Comparison of ENCODE assay signal across 25 cellular contexts in the genomic region with DNA sequence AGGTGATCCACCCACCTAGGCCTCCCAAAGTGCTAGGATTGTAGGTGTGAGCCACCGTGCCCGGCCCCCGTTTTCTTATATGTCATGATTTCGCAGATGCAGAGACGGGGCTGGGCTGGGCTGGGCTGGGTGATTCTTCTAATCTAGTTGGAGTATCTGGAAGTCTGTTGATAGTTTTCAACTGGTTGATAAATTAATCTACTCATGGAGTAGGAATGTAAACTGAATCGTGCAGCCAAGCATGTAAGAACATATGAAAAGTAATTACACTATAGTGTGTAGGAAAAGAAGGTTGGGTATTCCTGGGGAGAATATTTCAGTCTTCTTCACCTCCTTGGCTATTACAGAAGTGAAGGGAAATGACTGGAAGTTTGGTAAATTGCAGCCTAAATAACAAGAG.
DNase-seq lines count a peak whose midpoint lies in the region; FAIRE-seq and TF ChIP-seq lines count a peak whose summit lies in the region.
"Had no signal": no experiment of that assay in that cellular context is flagged by ENCODE, and none has a peak within 500 bp of the region (broad histone marks: within the 10 kb centered on the region; RNA-seq: fewer than 3 reads in every experiment).

No MANE protein-coding gene starts in this region.

- H3K56ac ChIP-seq in H1 (replicated peaks; ENCODE audit: insufficient read length, low read depth, low read length) = no peak overlapping the region

- H3K4me3 Mint-ChIP-seq in endothelial cell (ENCODE audit: unreplicated experiment) = no peak overlapping the region
- H3K4me3 Mint-ChIP-seq: activated T-cell treated with anti-CD3 and anti-CD28 coated beads, Interleukin-2, amount 50 U/mL, for 24 hours; B cell; H9; naive thymus-derived CD8-positive, alpha-beta T cell; T-cell had no signal

- no peaks in the 10 kb centered on the region for H3K36me3 ChIP-seq in H1 (ENCODE audit: control insufficient read depth in 2 of 4, insufficient read depth in 4 of 4, low read length in 3 of 4)

- no peaks in the 10 kb centered on the region for H3K36me3 Mint-ChIP-seq in endothelial cell (ENCODE audit: low read depth, unreplicated experiment)
- H3K36me3 Mint-ChIP-seq: naive thymus-derived CD8-positive, alpha-beta T cell; T-cell had no signal

- no peak overlapping the region for H3K27ac Mint-ChIP-seq in endothelial cell (ENCODE audit: unreplicated experiment)
- H3K27ac Mint-ChIP-seq: activated T-cell treated with anti-CD3 and anti-CD28 coated beads, Interleukin-2, amount 50 U/mL, for 24 hours; B cell; H9; naive thymus-derived CD8-positive, alpha-beta T cell; T-cell had no signal

- no peak overlapping the region for H2BK120ac ChIP-seq in H1 (replicated peaks; ENCODE audit: low read depth, low read length)

- no peak overlapping the region for H3K4me3 ChIP-seq in H1 (ENCODE audit: extremely low read depth in 1 of 4, insufficient read depth in 2 of 4, low read depth in 3 of 4, low read length in 4 of 4)
- H3K4me3 ChIP-seq: dorsolateral prefrontal cortex, testis had no signal

- no peak overlapping the region for H3K4me2 ChIP-seq in H1 (ENCODE audit: insufficient read depth in 1 of 2, low read depth in 2 of 2, low read length in 2 of 2)

- no peak overlapping the region for H4K5ac ChIP-seq in H1 (ENCODE audit: insufficient read length, low read depth, low read length)

- H3K27ac ChIP-seq in H1 (ENCODE audit: low read depth, low read length) = no peak overlapping the region
- H3K27ac ChIP-seq: dorsolateral prefrontal cortex, testis had no signal

- H2BK5ac ChIP-seq in H1 (ENCODE audit: low read depth, low read length) = no peak overlapping the region

- H2BK20ac ChIP-seq in H1 (ENCODE audit: low read length) = no peak overlapping the region

- H2AFZ ChIP-seq in H1 (ENCODE audit: low read length) = 0 out of 2 replicates have a peak overlapping the region, but pooled peaks have one; percentile 9

- H3K9me3 ChIP-seq in H1 (ENCODE audit: insufficient read depth in 2 of 2, low read depth in 1 of 2, low read length in 1 of 2) = no peaks in the 10 kb centered on the region
- H3K9me3 ChIP-seq: testis had no signal

- no peaks in the 10 kb centered on the region for H3K79me2 ChIP-seq in H1 (ENCODE audit: control insufficient read depth in 1 of 2, insufficient read depth in 2 of 2, low read length in 2 of 2)

- TF ChIP-seq EP300 in H1 (IDR thresholded peaks at IDR 0.05; ENCODE audit: borderline replicate concordance in 1 of 2, low read depth in 2 of 2, low read length in 2 of 2) = no peak

- no peak overlapping the region for H3K4ac ChIP-seq in H1 (replicated peaks; ENCODE audit: insufficient read length, low read depth, low read length)

- POLR2A ChIA-PET in H1 (lab: Charles Lee; ENCODE audit: partially characterized antibody) = no interaction called here

- H2BK15ac ChIP-seq in H1 (ENCODE audit: low read length) = no peak overlapping the region

- H2AK5ac ChIP-seq in H1 (ENCODE audit: low read depth, low read length) = no peak overlapping the region

- H2BK12ac ChIP-seq in H1 (ENCODE audit: low read depth, low read length) = no peak overlapping the region

- peaks cover 0 to 3% (median 0%) of the 10 kb centered on the region in 4 experiments; a peak in 2 of 7 replicates for H3K4me1 ChIP-seq in H1 (replicated peaks in 1 of 4; ENCODE audit: control insufficient read depth in 3 of 4, insufficient read depth in 4 of 4, low read length in 3 of 4)

- H3K79me1 ChIP-seq in H1 (ENCODE audit: low read depth, low read length) = no peaks in the 10 kb centered on the region

- H4K20me1 ChIP-seq in H1 (replicated peaks in 1 of 2; ENCODE audit: control insufficient read depth in 1 of 2, insufficient read depth in 2 of 2, low read length in 2 of 2) = no peaks in the 10 kb centered on the region

- peaks cover 4% of the 10 kb centered on the region for H3K4me1 Mint-ChIP-seq in endothelial cell (ENCODE audit: unreplicated experiment)
- H3K4me1 Mint-ChIP-seq: B cell; naive thymus-derived CD8-positive, alpha-beta T cell; T-cell had no signal

- CTCF ChIA-PET in H1 (lab: Charles Lee; ENCODE audit: partially characterized antibody) = interaction anchor here (1.4 kb wide), 1 partner anchor 12 kb away, joined by 5 read pairs; no protein-coding TSS in a partner anchor

- no peak for FAIRE-seq in H1 (lab: Jason Lieb, UNC)

- no peaks in the 10 kb centered on the region for H3K27me3 ChIP-seq in H1 (replicated peaks in 1 of 4; ENCODE audit: control insufficient read depth in 3 of 4, extremely low read depth in 1 of 4, insufficient read depth in 3 of 4, low read length in 3 of 4)
- H3K27me3 ChIP-seq: dorsolateral prefrontal cortex, testis had no signal

- no peaks in the 10 kb centered on the region for H3K27me3 Mint-ChIP-seq in endothelial cell (ENCODE audit: unreplicated experiment)

- no peaks in the 10 kb centered on the region for H3K23me2 ChIP-seq in H1 (ENCODE audit: low read depth, low read length)

- TF ChIP-seq CTCF in H1 (IDR thresholded peaks at IDR 0.05; ENCODE audit: control extremely low read depth in 1 of 3, insufficient read depth in 1 of 3, low read depth in 1 of 3, low read length in 3 of 3) = no peak
- no peak for TF ChIP-seq CTCF in endothelial cell (IDR thresholded peaks at IDR 0.05; ENCODE audit: unreplicated experiment)

- no peak overlapping the region for H4K8ac ChIP-seq in H1 (ENCODE audit: extremely low read depth, insufficient read depth, low read length)

- WGBS in H1 (ENCODE audit: extremely low coverage in 1 of 2, insufficient coverage in 1 of 2, insufficient read length in 1 of 2, insufficient replicate concordance in 2 of 2, low coverage in 1 of 2, low lambda C conversion rate in 2 of 2, missing lambda C conversion rate in 1 of 2), 2 experiments = 74% methylated on average over 6 of the region's 6 CpGs; no CpG with 5 or more reads in 1 of the 2 experiments

- H3K9ac ChIP-seq in H1 (replicated peaks in 1 of 4; ENCODE audit: extremely low read depth in 1 of 4, low read depth in 3 of 4, low read length in 3 of 4) = no peak overlapping the region

- H3K9me3 Mint-ChIP-seq in endothelial cell (ENCODE audit: unreplicated experiment) = no peaks in the 10 kb centered on the region
- H3K9me3 Mint-ChIP-seq: activated T-cell treated with anti-CD3 and anti-CD28 coated beads, Interleukin-2, amount 50 U/mL, for 24 hours; H9; naive thymus-derived CD8-positive, alpha-beta T cell; T-cell had no signal

- TF ChIP-seq RAD21 in H1 (IDR thresholded peaks at IDR 0.05 in 1 of 2, conservative IDR thresholded peaks at IDR 0.05 in 1 of 2; ENCODE audit: low read depth in 2 of 2, low read length in 2 of 2) = no peak

- H3K18ac ChIP-seq in H1 (ENCODE audit: extremely low read depth, low read length) = no peak overlapping the region

- H3K14ac ChIP-seq in H1 (ENCODE audit: insufficient read length) = no peak overlapping the region

- in situ Hi-C loops in KBM-7 (cut with MboI; ENCODE audit: low pct_unique_long_range_greater_than_20kb, low sequenced_read_pairs) = no loop called here

- peak; percentile 27 for DNase-seq in Daoy (ENCODE audit: low read depth)
- DNase-seq in HK-2 (ENCODE audit: unreplicated experiment) = peak; percentile 27
- no peak for DNase-seq in H1 (ENCODE audit: low read depth in 1 of 2, low spot score in 2 of 2)
- peak; percentile 43 for DNase-seq in hepatic stellate cell (ENCODE audit: low spot score)
- DNase-seq in C1 segment of cervical spinal cord (lab: John Stamatoyannopoulos, UW) = no peak
- no peak for DNase-seq in activated effector memory CD4-positive, alpha-beta T cell treated with Interleukin-2 at 50 U/mL for 16 hours
- no peak for DNase-seq in KBM-7
- DNase-seq in endothelial cell (ENCODE audit: low spot score) = no peak
- DNase-seq: activated CD8-positive, alpha-beta memory T cell treated with anti-CD3 and anti-CD28 coated beads for 24 hours; activated naive CD4-positive, alpha-beta T cell; activated T-cell treated with anti-CD3 and anti-CD28 coated beads, Interleukin-2, amount 50 U/mL, for 24 hours; amygdala; central memory CD4-positive, alpha-beta T cell; DND-41; dorsolateral prefrontal cortex; H9; left colon; naive thymus-derived CD8-positive, alpha-beta T cell; NCI-H1694 treated with DMSO at 0.1 percent for 48 hours; SIG-M5; stimulated activated CD4-positive, alpha-beta T cell treated with anti-CD3 and anti-CD28 coated beads, Interleukin-2, amount 100 ng/mL, for 48 hours; stimulated activated naive CD4-positive, alpha-beta T cell; T-cell; testis had no signal

- no peak overlapping the region for H4K91ac ChIP-seq in H1 (replicated peaks; ENCODE audit: insufficient read length, low read length)

- TF ChIP-seq POLR2A in H1 (IDR thresholded peaks at IDR 0.05; ENCODE audit: control extremely low read depth in 1 of 2, low read depth in 2 of 2, low read length in 2 of 2) = no peak

- H3K23ac ChIP-seq in H1 (ENCODE audit: insufficient read length) = no peak overlapping the region

TF ChIP-seq in H1, 55 proteins besides CTCF, POLR2A, EP300 and RAD21 (continues in another document):
- TF ChIP-seq EZH2 (IDR thresholded peaks at IDR 0.05; ENCODE audit: low read depth, low read length, severe bottlenecking) (no peak), SIN3A (conservative IDR thresholded peaks at IDR 0.05 in 1 of 2, IDR thresholded peaks at IDR 0.05 in 1 of 2; ENCODE audit: low read depth in 1 of 2, low read length in 2 of 2) (no peak), SP2 (IDR thresholded peaks at IDR 0.05; ENCODE audit: low read length) (no peak), TCF12 (IDR thresholded peaks at IDR 0.05; ENCODE audit: low read depth, low read length) (no peak), SP1 (IDR thresholded peaks at IDR 0.05; ENCODE audit: low read depth, low read length) (no peak), RXRA (IDR thresholded peaks at IDR 0.05; ENCODE audit: insufficient read depth, low read depth, low read length) (no peak), CREB1 (IDR thresholded peaks at IDR 0.05) (no peak), TEAD4 (IDR thresholded peaks at IDR 0.05; ENCODE audit: low read depth, low read length) (no peak), NRF1 (IDR thresholded peaks at IDR 0.05; ENCODE audit: low read depth, low read length) (no peak), E2F6 (IDR thresholded peaks at IDR 0.05) (no peak), FOSL1 (IDR thresholded peaks at IDR 0.05; ENCODE audit: insufficient read depth, low read depth, low read length) (no peak), SUZ12 (IDR thresholded peaks at IDR 0.05; ENCODE audit: low read length) (no peak), ATF3 (IDR thresholded peaks at IDR 0.05; ENCODE audit: insufficient read depth, low read depth, low read length) (no peak), KDM4A (IDR thresholded peaks at IDR 0.05; ENCODE audit: low read depth, low read length, severe bottlenecking) (no peak)

Comparison
In these comparisons a context has a peak if more than half of its experiments do, and no peak if none do; other contexts are left out.
1. DNase-seq: peak in Daoy (single experiment), HK-2 (single experiment) and hepatic stellate cell (single experiment); none in H1 (0 of 2), C1 segment of cervical spinal cord (0 of 14), activated effector memory CD4-positive, alpha-beta T cell treated with Interleukin-2 at 50 U/mL for 16 hours (single experiment), KBM-7 (single experiment) and endothelial cell (single experiment).